1 cellular context compared by ENCODE assay signal in the genomic region with DNA sequence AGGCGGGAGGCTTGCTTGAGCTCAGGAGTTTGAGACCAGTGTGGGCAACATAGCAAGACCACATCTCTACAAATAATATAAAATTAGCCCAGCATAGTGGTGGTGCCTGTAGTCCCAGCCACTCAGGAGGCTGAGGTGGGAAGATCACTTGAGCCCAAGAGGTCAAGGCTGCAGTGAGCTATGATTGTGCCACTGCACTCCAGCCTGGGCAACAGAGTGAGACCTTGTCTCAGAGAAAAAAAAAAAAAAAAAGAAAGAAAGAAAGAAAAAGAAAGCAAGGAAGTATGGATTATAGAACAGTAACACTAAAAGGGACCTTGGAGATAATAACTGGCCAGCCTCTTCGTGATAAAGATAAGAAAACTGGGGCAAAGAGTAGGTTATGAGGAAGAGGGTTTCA.
A peak's percentile ranks its signal among the peaks of the same experiment; 100 is the strongest.
TF ChIP-seq lines count a peak whose summit lies in the region.

No MANE protein-coding gene starts in this region.

TF ChIP-seq in HepG2, 621 proteins besides CTCF, POLR2A, EP300 and RAD21:
- TF ChIP-seq ZNF121 (CRISPR knock-in tag; IDR thresholded peaks at IDR 0.05) (peak; percentile 53; the same call in 1 of the 2 replicates), ZFP90 (CRISPR knock-in tag; IDR thresholded peaks at IDR 0.05; ENCODE audit: borderline replicate concordance) (peak; percentile 61; the same call in 1 of the 2 replicates)
TF ChIP-seq in HepG2: peak in this region for 2; not testable (repeated sequence) for 619.
